26 cellular contexts compared by ENCODE assay signal in the genomic region with DNA sequence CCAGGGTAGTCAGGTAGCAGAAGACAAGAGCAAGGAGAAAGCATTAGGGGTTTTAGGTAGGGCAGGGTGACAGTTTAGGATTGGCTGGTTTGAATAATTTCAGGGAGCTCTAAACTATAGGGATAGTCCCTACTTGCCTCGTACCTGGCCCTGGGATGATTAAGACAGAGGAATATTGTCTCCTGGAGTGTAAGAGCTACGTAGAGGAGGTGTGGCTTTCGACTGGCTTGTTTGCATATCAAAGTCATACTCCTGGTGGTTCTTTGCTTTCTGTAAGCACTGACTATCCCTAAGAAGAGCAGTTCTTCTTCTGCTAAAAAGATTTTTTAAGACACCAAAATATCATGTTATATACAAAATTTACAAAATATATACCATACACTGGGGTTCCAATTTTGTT.
"Had no signal": no experiment of that assay in that cellular context is flagged by ENCODE, and none has a peak within 500 bp of the region (broad histone marks: within the 10 kb centered on the region; RNA-seq: fewer than 3 reads in every experiment).

No MANE protein-coding gene starts in this region.

- H3K27ac Mint-ChIP-seq: activated CD4-positive, alpha-beta memory T cell treated with anti-CD3 and anti-CD28 coated beads, Interleukin-2, amount 10 ng/mL, durations not matched to agents 7 days and 5 days; activated CD4-positive, alpha-beta T cell treated with anti-CD3 and anti-CD28 coated beads, Interleukin-2, amount 10 ng/mL, durations not matched to agents 7 days and 5 days; activated naive CD4-positive, alpha-beta T cell treated with anti-CD3 and anti-CD28 coated beads, Interleukin-2, amount 50 U/mL, for 24 hours; activated naive CD8-positive, alpha-beta T cell treated with anti-CD3 and anti-CD28 coated beads for 36 hours; activated naive CD8-positive, alpha-beta T cell treated with anti-CD3 and anti-CD28 coated beads, Interleukin-2, amount 50 U/mL, for 24 hours; activated T-cell treated with anti-CD3 and anti-CD28 coated beads, Interleukin-2, amount 50 U/mL, for 24 hours; activated T-cell treated with anti-CD3 and anti-CD28 coated beads, Interleukin-2, amount 50 U/mL, for 72 hours; effector memory CD8-positive, alpha-beta T cell had no signal

- H3K27me3 ChIP-seq: adrenal gland, body of pancreas had no signal

- H3K27me3 Mint-ChIP-seq: activated CD4-positive, alpha-beta memory T cell treated with anti-CD3 and anti-CD28 coated beads, Interleukin-2, amount 10 ng/mL, durations not matched to agents 7 days and 5 days; activated CD4-positive, alpha-beta T cell treated with anti-CD3 and anti-CD28 coated beads, Interleukin-2, amount 10 ng/mL, durations not matched to agents 7 days and 5 days; activated naive CD4-positive, alpha-beta T cell treated with anti-CD3 and anti-CD28 coated beads, Interleukin-2, amount 50 U/mL, for 24 hours; activated naive CD8-positive, alpha-beta T cell treated with anti-CD3 and anti-CD28 coated beads for 36 hours; activated naive CD8-positive, alpha-beta T cell treated with anti-CD3 and anti-CD28 coated beads, Interleukin-2, amount 50 U/mL, for 24 hours; activated T-cell treated with anti-CD3 and anti-CD28 coated beads, Interleukin-2, amount 50 U/mL, for 24 hours; effector memory CD8-positive, alpha-beta T cell had no signal

- H3K9me3 ChIP-seq: adrenal gland, body of pancreas had no signal

- H3K36me3 Mint-ChIP-seq: activated naive CD4-positive, alpha-beta T cell treated with anti-CD3 and anti-CD28 coated beads, Interleukin-2, amount 50 U/mL, for 24 hours; activated naive CD8-positive, alpha-beta T cell treated with anti-CD3 and anti-CD28 coated beads for 36 hours had no signal

- H3K27ac ChIP-seq: adrenal gland, body of pancreas had no signal

- H3K4me1 Mint-ChIP-seq: activated CD4-positive, alpha-beta memory T cell treated with anti-CD3 and anti-CD28 coated beads, Interleukin-2, amount 10 ng/mL, durations not matched to agents 7 days and 5 days; activated CD4-positive, alpha-beta T cell treated with anti-CD3 and anti-CD28 coated beads, Interleukin-2, amount 10 ng/mL, durations not matched to agents 7 days and 5 days; activated naive CD4-positive, alpha-beta T cell treated with anti-CD3 and anti-CD28 coated beads, Interleukin-2, amount 50 U/mL, for 24 hours; activated naive CD8-positive, alpha-beta T cell treated with anti-CD3 and anti-CD28 coated beads for 36 hours; activated naive CD8-positive, alpha-beta T cell treated with anti-CD3 and anti-CD28 coated beads, Interleukin-2, amount 50 U/mL, for 24 hours had no signal

- H3K4me3 ChIP-seq: adrenal gland, body of pancreas had no signal

- H3K36me3 ChIP-seq: adrenal gland had no signal

- DNase-seq: activated CD4-positive, alpha-beta memory T cell treated with anti-CD3 and anti-CD28 coated beads, Interleukin-2, amount 10 ng/mL, durations not matched to agents 7 days and 5 days; activated CD4-positive, alpha-beta T cell treated with anti-CD3 and anti-CD28 coated beads for 1 hour; activated CD4-positive, alpha-beta T cell treated with anti-CD3 and anti-CD28 coated beads for 4 hours; activated CD4-positive, alpha-beta T cell treated with anti-CD3 and anti-CD28 coated beads, Interleukin-2, amount 10 ng/mL, durations not matched to agents 7 days and 5 days; activated CD4-positive, alpha-beta T cell treated with anti-CD3 and anti-CD28 coated beads, Interleukin-2, amount 50 U/mL, for 4 hours; activated CD8-positive, alpha-beta memory T cell treated with anti-CD3 and anti-CD28 coated beads, Interleukin-2, amount 50 U/mL, for 48 hours; activated gamma-delta T cell treated with Interleukin-2 at 50 U/mL for 16 hours; activated naive CD4-positive, alpha-beta T cell treated with Interleukin-2 at 50 U/mL for 16 hours; activated naive CD8-positive, alpha-beta T cell treated with anti-CD3 and anti-CD28 coated beads for 36 hours; activated naive CD8-positive, alpha-beta T cell treated with anti-CD3 and anti-CD28 coated beads, Interleukin-2, amount 50 U/mL, for 24 hours; activated T-cell treated with anti-CD3 and anti-CD28 coated beads for 4 hours; activated T-cell treated with anti-CD3 and anti-CD28 coated beads, Interleukin-2, amount 50 U/mL, for 24 hours; activated T-cell treated with anti-CD3 and anti-CD28 coated beads, Interleukin-2, amount 50 U/mL, for 72 hours; adrenal gland; amygdala; aorta; body of pancreas; caudate nucleus; cortex of kidney; dermis blood vessel endothelial cell; effector CD4-positive, alpha-beta T cell; effector memory CD8-positive, alpha-beta T cell; foreskin fibroblast; head of caudate nucleus; T-helper 2 cell had no signal

- H3K4me3 Mint-ChIP-seq: activated CD4-positive, alpha-beta memory T cell treated with anti-CD3 and anti-CD28 coated beads, Interleukin-2, amount 10 ng/mL, durations not matched to agents 7 days and 5 days; activated CD4-positive, alpha-beta T cell treated with anti-CD3 and anti-CD28 coated beads, Interleukin-2, amount 10 ng/mL, durations not matched to agents 7 days and 5 days; activated naive CD4-positive, alpha-beta T cell treated with anti-CD3 and anti-CD28 coated beads, Interleukin-2, amount 50 U/mL, for 24 hours; activated naive CD8-positive, alpha-beta T cell treated with anti-CD3 and anti-CD28 coated beads for 36 hours; activated naive CD8-positive, alpha-beta T cell treated with anti-CD3 and anti-CD28 coated beads, Interleukin-2, amount 50 U/mL, for 24 hours; activated T-cell treated with anti-CD3 and anti-CD28 coated beads, Interleukin-2, amount 50 U/mL, for 24 hours; activated T-cell treated with anti-CD3 and anti-CD28 coated beads, Interleukin-2, amount 50 U/mL, for 72 hours; effector memory CD8-positive, alpha-beta T cell had no signal

- H3K4me1 ChIP-seq: adrenal gland, body of pancreas had no signal
